In genomic region chr14:29028973-29029582, GRCh38 we compare ENCODE assay signal across 2 cellular contexts.
A peak's percentile ranks its signal among the peaks of the same experiment; 100 is the strongest.
TF ChIP-seq lines count a peak whose summit lies in the region.

No MANE protein-coding gene starts in this region.

TF ChIP-seq in IMR-90, 13 proteins besides CTCF, POLR2A, EP300 and RAD21:
- no peak for TF ChIP-seq RCOR1 (IDR thresholded peaks at IDR 0.05; ENCODE audit: insufficient replicate concordance, low read length)
- no peak for TF ChIP-seq MAFK (IDR thresholded peaks at IDR 0.05; ENCODE audit: low read depth, low read length)
- TF ChIP-seq MXI1 (IDR thresholded peaks at IDR 0.05; ENCODE audit: borderline replicate concordance, low read depth, low read length): no peak
- no peak for TF ChIP-seq CEBPB (IDR thresholded peaks at IDR 0.05; ENCODE audit: low read depth, low read length)

TF ChIP-seq in liver, 16 proteins besides CTCF, POLR2A, EP300 and RAD21:
- TF ChIP-seq SP1 (IDR thresholded peaks at IDR 0.05): peak; percentile 89
- no peak for TF ChIP-seq ZBTB33 (IDR thresholded peaks at IDR 0.05)
- TF ChIP-seq FOXA2 (IDR thresholded peaks at IDR 0.05): peak; percentile 87
- no peak for TF ChIP-seq REST (IDR thresholded peaks at IDR 0.05)
- peak in 1 of 2 donors; percentile 12 for TF ChIP-seq GABPA (IDR thresholded peaks at IDR 0.05 in 1 of 2, conservative IDR thresholded peaks at IDR 0.05 in 1 of 2)
- peak; percentile 90 for TF ChIP-seq YY1 (IDR thresholded peaks at IDR 0.05)
- peak; percentile 28 to 47 for TF ChIP-seq RXRA (IDR thresholded peaks at IDR 0.05)
- TF ChIP-seq HNF4G (IDR thresholded peaks at IDR 0.05): peak; percentile 82
- TF ChIP-seq HNF4A (conservative IDR thresholded peaks at IDR 0.05): peak; percentile 84 to 87
- peak; percentile 66 for TF ChIP-seq FOXA1 (IDR thresholded peaks at IDR 0.05)
TF ChIP-seq in liver: peak in this region for 8.
